Comparison of ENCODE assay signal across 21 cellular contexts in genomic region chr20:44234566-44235317, GRCh38. TPM values are rescaled to one million over a fixed set of nuclear protein-coding genes. Genes with fewer than 3 reads are reported as not detected.
DNase-seq lines count a peak whose midpoint lies in the region; ATAC-seq and TF ChIP-seq lines count a peak whose summit lies in the region.
"Had no signal": no experiment of that assay in that cellular context is flagged by ENCODE, and none has a peak within 500 bp of the region (broad histone marks: within the 10 kb centered on the region; RNA-seq: fewer than 3 reads in every experiment).

No MANE protein-coding gene starts in this region.

- ATAC-seq in Panc1 (no peak), GM18868 (IDR thresholded peaks at IDR 0.05; ENCODE audit: unreplicated experiment) (no peak)
- ATAC-seq: HCT116, T-cell had no signal

- BruUV-seq in Caco-2 (replicated peaks; lab: Mats Ljungman, UMichigan) (no TSS peak), Panc1 (replicated peaks; lab: Mats Ljungman, UMichigan) (no TSS peak)

- intact Hi-C loops in Caco-2 (cut with micrococcal nuclease; ENCODE audit: unreplicated experiment) (no loop called here), Panc1 (cut with micrococcal nuclease; ENCODE audit: unreplicated experiment) (no loop called here)

- no CpG with 5 or more reads among the region's 14 CpGs for WGBS in H9 (ENCODE audit: extremely low coverage, insufficient read length, low lambda C conversion rate)

- H3K4me2 ChIP-seq in H9 (ENCODE audit: insufficient read depth, insufficient read length, low read length): no peak overlapping the region
- H3K4me2 ChIP-seq: KMS-11, SK-N-SH had no signal

- H3K36me3 ChIP-seq in Caco-2 (ENCODE audit: control insufficient read depth, insufficient read depth, low read length) (no peaks in the 10 kb centered on the region), Panc1 (ENCODE audit: control insufficient read depth, insufficient read depth, low read length) (no peaks in the 10 kb centered on the region)

- POLR2A ChIA-PET in Caco-2 (lab: Charles Lee): no interaction called here
- POLR2A ChIA-PET in Panc1 (lab: Charles Lee): no interaction called here

- H3K4me3 Mint-ChIP-seq in Caco-2 (ENCODE audit: unreplicated experiment) (peak overlapping the region; percentile 0), H9 (no peak overlapping the region)
- H3K4me3 Mint-ChIP-seq: CD14-positive monocyte, T-cell had no signal

- no peak overlapping the region for H2BK15ac ChIP-seq in H9 (ENCODE audit: low read depth, low read length)

- peak overlapping the region; percentile 15 for H3K27ac Mint-ChIP-seq in Caco-2 (ENCODE audit: unreplicated experiment)
- H3K27ac Mint-ChIP-seq in H9: peak overlapping the region in 2 of 3 experiments; percentile 25 to 80; a peak in 2 of 7 replicates
- H3K27ac Mint-ChIP-seq: CD14-positive monocyte, T-cell had no signal

- no peak overlapping the region for H3K14ac ChIP-seq in H9 (ENCODE audit: insufficient read depth, low read length)

- H4K91ac ChIP-seq in H9 (ENCODE audit: insufficient read length, low read depth, low read length): no peak overlapping the region

- no peak overlapping the region for H2AK5ac ChIP-seq in H9 (ENCODE audit: insufficient read length, low read length)

- no peaks in the 10 kb centered on the region for H3K79me2 ChIP-seq in H9 (ENCODE audit: insufficient read depth, low read length)

- H4K20me1 ChIP-seq in H9 (ENCODE audit: control insufficient read depth, insufficient read depth, insufficient read length): no peaks in the 10 kb centered on the region

- H3K79me1 ChIP-seq in H9 (ENCODE audit: insufficient read depth, low read depth, low read length, poor library complexity, severe bottlenecking): no peaks in the 10 kb centered on the region

- H3K9me3 Mint-ChIP-seq in Caco-2 (ENCODE audit: unreplicated experiment): no peaks in the 10 kb centered on the region
- peaks cover 0 to 6% of the 10 kb centered on the region in 2 experiments; a peak in 2 of 5 replicates for H3K9me3 Mint-ChIP-seq in H9
- H3K9me3 Mint-ChIP-seq: T-cell had no signal

- no peak overlapping the region for H3K9ac ChIP-seq in H9 (ENCODE audit: extremely low read depth, insufficient read length, low read length)
- H3K9ac ChIP-seq: KMS-11, SK-N-SH had no signal

- no peak for TF ChIP-seq CTCF in Caco-2 (IDR thresholded peaks at IDR 0.05; ENCODE audit: insufficient read depth in 1 of 2, low read depth in 1 of 2, low read length in 1 of 2, severe bottlenecking in 1 of 2, unreplicated experiment in 1 of 2)
- no peak for TF ChIP-seq CTCF in H9 (conservative IDR thresholded peaks at IDR 0.05)
- no peak for TF ChIP-seq CTCF in Panc1 (IDR thresholded peaks at IDR 0.05)
- no peak for TF ChIP-seq CTCF in fibroblast of villous mesenchyme (IDR thresholded peaks at IDR 0.05; ENCODE audit: insufficient read depth, low read depth, low read length)

- H2BK12ac ChIP-seq in H9 (ENCODE audit: insufficient read length, low read depth, low read length): no peak overlapping the region

- DNase-seq in Caco-2 (peak in 1 of 2 experiments; percentile 52), H9 (no peak), Panc1 (ENCODE audit: low read depth, low spot score) (no peak), fibroblast of villous mesenchyme (ENCODE audit: low read depth) (peak; percentile 3), ACHN (no peak), HK-2 (ENCODE audit: unreplicated experiment) (no peak)
- DNase-seq: DMS 273 treated with DMSO at 0.1 percent for 48 hours, DND-41, MV-4-11, NCI-H1417 treated with DMSO at 0.1 percent for 48 hours, NCI-H187 treated with DMSO at 0.1 percent for 48 hours, NCI-H345, NCI-H524 treated with DMSO at 0.1 percent for 48 hours, SHP77, SK-N-SH, T-cell had no signal

- no peak overlapping the region for H3K23ac ChIP-seq in H9 (ENCODE audit: insufficient read length, low read depth, low read length)

- no peak overlapping the region for H3T11ph ChIP-seq in H9 (ENCODE audit: low read length)

- H3K27me3 Mint-ChIP-seq in Caco-2 (ENCODE audit: insufficient read depth, unreplicated experiment) (no peaks in the 10 kb centered on the region), H9 (ENCODE audit: low read depth) (no peaks in the 10 kb centered on the region; the same call in 1 of the 2 replicates)
- H3K27me3 Mint-ChIP-seq: T-cell had no signal

- H2BK120ac ChIP-seq in H9 (ENCODE audit: low read depth, low read length, poor library complexity, severe bottlenecking): no peak overlapping the region

- H3K4me1 ChIP-seq in Caco-2 (no peaks in the 10 kb centered on the region), H9 (ENCODE audit: insufficient read depth, low read length) (0 out of 2 replicates have a peak, but pooled peaks cover 4% of the 10 kb centered on the region), Panc1 (ENCODE audit: control insufficient read depth, insufficient read depth, low read length) (no peaks in the 10 kb centered on the region)

- H3K4me3 ChIP-seq in Caco-2 (ENCODE audit: low read depth, low read length) (no peak overlapping the region), Panc1 (ENCODE audit: low read depth in 2 of 2, low read length in 2 of 2) (no peak overlapping the region), fibroblast of villous mesenchyme (ENCODE audit: low read depth, low read length) (no peak overlapping the region)

- H3K4ac ChIP-seq in H9 (ENCODE audit: low read depth, low read length): no peak overlapping the region

- no peak overlapping the region for H2BK20ac ChIP-seq in H9 (ENCODE audit: low read depth, low read length, poor library complexity, severe bottlenecking)

- no peak overlapping the region for H3K56ac ChIP-seq in H9 (ENCODE audit: insufficient read length, low read depth, low read length)

- H4K8ac ChIP-seq in H9 (replicated peaks; ENCODE audit: insufficient read length, low read depth, low read length): no peak overlapping the region

- H3K27me3 ChIP-seq in Caco-2 (replicated peaks; ENCODE audit: control insufficient read depth, insufficient read depth, low read length) (no peaks in the 10 kb centered on the region), H9 (ENCODE audit: insufficient read depth, low read length) (no peaks in the 10 kb centered on the region), Panc1 (ENCODE audit: control insufficient read depth, insufficient read depth, low read length) (no peaks in the 10 kb centered on the region)

- H3K36me3 Mint-ChIP-seq in Caco-2 (ENCODE audit: insufficient read depth, unreplicated experiment): no peaks in the 10 kb centered on the region
- peaks cover 0 to 7% (median 0%) of the 10 kb centered on the region in 3 experiments; a peak in 1 of 7 replicates for H3K36me3 Mint-ChIP-seq in H9 (ENCODE audit: insufficient read depth in 1 of 3, low read depth in 3 of 3)
- H3K36me3 Mint-ChIP-seq: CD14-positive monocyte had no signal

- H3K23me2 ChIP-seq in H9 (ENCODE audit: insufficient read length, low read depth, low read length, poor library complexity, severe bottlenecking): no peaks in the 10 kb centered on the region

- H2AFZ ChIP-seq in H9 (ENCODE audit: low read length): no peak overlapping the region

- CTCF ChIA-PET in Caco-2 (lab: Charles Lee): interaction anchor here (0.6 to 1.2 kb wide), 2 partner anchors 76 to 312 kb away, joined by 3 to 10 read pairs; partner anchors contain the start of gene FITM2
- CTCF ChIA-PET in Panc1 (lab: Charles Lee): no interaction called here

- no peak overlapping the region for H2BK5ac ChIP-seq in H9 (ENCODE audit: insufficient read length, low read length)

- H3K27ac ChIP-seq in H9 (ENCODE audit: insufficient read length, low read depth, low read length) (no peak overlapping the region), Panc1 (ENCODE audit: low read length) (peak overlapping the region; percentile 21; the same call in 1 of the 2 replicates)
- H3K27ac ChIP-seq: KMS-11 had no signal

- H3K9me3 ChIP-seq in Caco-2 (0 out of 2 replicates have a peak, but pooled peaks cover 4% of the 10 kb centered on the region), H9 (ENCODE audit: control insufficient read depth, low read depth, low read length) (no peaks in the 10 kb centered on the region), Panc1 (ENCODE audit: control insufficient read depth, insufficient read depth, low read depth, low read length) (no peaks in the 10 kb centered on the region)
- H3K9me3 ChIP-seq: SK-N-SH had no signal

- H3K4me1 Mint-ChIP-seq in Caco-2 (ENCODE audit: low read depth, unreplicated experiment) (peaks cover 12% of the 10 kb centered on the region), H9 (peaks cover 12 to 21% of the 10 kb centered on the region in 2 experiments)
- H3K4me1 Mint-ChIP-seq: CD14-positive monocyte had no signal

- no peak overlapping the region for H3K18ac ChIP-seq in H9 (ENCODE audit: insufficient read length, low read depth, low read length)

- in situ Hi-C loops in Panc1 (cut with HindIII; ENCODE audit: low pct_unique_long_range_greater_than_20kb, low sequenced_read_pairs) (no loop called here), ACHN (cut with HindIII; ENCODE audit: low pct_ligation_motif_present, low pct_unique_long_range_greater_than_20kb, low sequenced_read_pairs) (no loop called here)

- no peak overlapping the region for H4K5ac ChIP-seq in H9 (ENCODE audit: insufficient read length, low read depth, low read length)

RNA-seq across cellular contexts. Expression of gene GDAP1L1, which starts 12.4 kb away (rescaled TPM):
- total RNA-seq in Caco-2 (2022): 2.5 and 4.2 TPM in 2 replicates
- 5.9 and 6.8 TPM in 2 replicates for total RNA-seq in H9 (2021)
- not detected for total RNA-seq in Panc1 (2021; ENCODE audit: unreplicated experiment)
- polyA plus RNA-seq in Panc1 (2012; ENCODE audit: insufficient read length): 0.55 TPM
- total RNA-seq in fibroblast of villous mesenchyme: not detected in 2 replicates
- total RNA-seq: G401, T-cell had no signal
- polyA plus RNA-seq: CD14-positive monocyte had no signal

RNA-seq across cellular contexts. Expression of gene OSER1, which starts 24.2 kb away (rescaled TPM):
- 79.7 and 82.3 TPM in 2 replicates for total RNA-seq in Caco-2 (2022)
- total RNA-seq in H9 (2021): 35.7 and 36.1 TPM in 2 replicates
- 37.8 TPM for total RNA-seq in Panc1 (2021; ENCODE audit: unreplicated experiment)
- 24.2 TPM for polyA plus RNA-seq in Panc1 (2012; ENCODE audit: insufficient read length)
- 28.7 and 45.8 TPM in 2 replicates for total RNA-seq in fibroblast of villous mesenchyme

RNA-seq across cellular contexts. Expression of gene JPH2, which starts 47.8 kb away (rescaled TPM):
- 10.5 and 11.1 TPM in 2 replicates for total RNA-seq in Caco-2 (2022)
- total RNA-seq in H9 (2021): 0.31 and 0.35 TPM in 2 replicates
- 0.49 TPM for total RNA-seq in Panc1 (2021; ENCODE audit: unreplicated experiment)
- 0.27 TPM for polyA plus RNA-seq in Panc1 (2012; ENCODE audit: insufficient read length)
- total RNA-seq in fibroblast of villous mesenchyme: 37.4 and 50.5 TPM in 2 replicates
- polyA plus RNA-seq: CD14-positive monocyte had no signal
